Comparison of ENCODE assay signal across 8 cellular contexts in genomic region chr13:41310963-41311606, GRCh38.
A peak's percentile ranks its signal among the peaks of the same experiment; 100 is the strongest.
DNase-seq lines count a peak whose midpoint lies in the region; TF ChIP-seq lines count a peak whose summit lies in the region.

TSS of gene NAA16 (plus strand) at chr13:41311267. CDS start at chr13:41311529, 262 bp downstream.

- CTCF ChIA-PET in activated naive CD4-positive, alpha-beta T cell treated with anti-CD3 and anti-CD28 coated beads, Interleukin-2, amount 10 ng/mL, durations not matched to agents 7 days and 5 days (lab: Charles Lee), result interaction anchor here (0.5 to 1.1 kb wide), 2 partner anchors 90 to 257 kb away, joined by 3 read pairs; no protein-coding TSS in a partner anchor

- peak within 1 kb of the TSS; percentile 72 for H3K27ac ChIP-seq in SK-N-MC

- H3K9ac ChIP-seq in SK-N-MC (ENCODE audit: insufficient read length), result peak within 1 kb of the TSS; percentile 96

- no peaks in the 10 kb centered on the region for H3K9me3 Mint-ChIP-seq in activated naive CD4-positive, alpha-beta T cell treated with anti-CD3 and anti-CD28 coated beads, Interleukin-2, amount 10 ng/mL, durations not matched to agents 7 days and 5 days

- H3K27me3 Mint-ChIP-seq in activated naive CD4-positive, alpha-beta T cell treated with anti-CD3 and anti-CD28 coated beads, Interleukin-2, amount 10 ng/mL, durations not matched to agents 7 days and 5 days, result peaks cover 7% of the 10 kb centered on the region

- no peaks in the 10 kb centered on the region for H3K9me3 ChIP-seq in SK-N-MC (ENCODE audit: low read depth, low read length)

- no peaks in the 10 kb centered on the region for H3K36me3 ChIP-seq in GM06990 (ENCODE audit: control insufficient read depth, insufficient read depth, low read length)
- no peaks in the 10 kb centered on the region for H3K36me3 ChIP-seq in SK-N-MC (ENCODE audit: insufficient read depth, low read length)

- peak within 1 kb of the TSS; percentile 95 for H3K27ac Mint-ChIP-seq in activated naive CD4-positive, alpha-beta T cell treated with anti-CD3 and anti-CD28 coated beads, Interleukin-2, amount 10 ng/mL, durations not matched to agents 7 days and 5 days

- H3K4me3 Mint-ChIP-seq in activated naive CD4-positive, alpha-beta T cell treated with anti-CD3 and anti-CD28 coated beads, Interleukin-2, amount 10 ng/mL, durations not matched to agents 7 days and 5 days, result peak within 1 kb of the TSS; percentile 96

- H3K4me1 Mint-ChIP-seq in activated naive CD4-positive, alpha-beta T cell treated with anti-CD3 and anti-CD28 coated beads, Interleukin-2, amount 10 ng/mL, durations not matched to agents 7 days and 5 days, result peaks cover 41% of the 10 kb centered on the region

- H3K4me3 ChIP-seq in GM06990 (replicated peaks; ENCODE audit: low read depth, low read length), result peak within 1 kb of the TSS; percentile 91
- H3K4me3 ChIP-seq in HFF-Myc (replicated peaks; ENCODE audit: low read depth, low read length), result peak within 1 kb of the TSS; percentile 94
- peak within 1 kb of the TSS; percentile 98 for H3K4me3 ChIP-seq in SK-N-MC

- DNase-seq in GM06990 (ENCODE audit: extremely low read depth, insufficient read length) (peak; percentile 97), HFF-Myc (ENCODE audit: extremely low read depth, low read depth) (peak; percentile 61), NAMALWA (ENCODE audit: low spot score) (peak; percentile 96), SK-N-MC (ENCODE audit: low read depth, low spot score) (peak; percentile 58), globus pallidus (ENCODE audit: low spot score) (peak; percentile 88), nucleus accumbens (lab: John Stamatoyannopoulos, UW) (peak; percentile 35 to 96 (median 88)), superior temporal gyrus (ENCODE audit: extremely low spot score) (peak; percentile 95)
- peak; percentile 94 for DNase-seq in activated naive CD4-positive, alpha-beta T cell treated with anti-CD3 and anti-CD28 coated beads, Interleukin-2, amount 10 ng/mL, durations not matched to agents 7 days and 5 days

- peaks cover 2% of the 10 kb centered on the region for H3K36me3 Mint-ChIP-seq in activated naive CD4-positive, alpha-beta T cell treated with anti-CD3 and anti-CD28 coated beads, Interleukin-2, amount 10 ng/mL, durations not matched to agents 7 days and 5 days

- TF ChIP-seq CTCF in GM06990 (IDR thresholded peaks at IDR 0.05; ENCODE audit: insufficient read depth, low read length, poor library complexity, severe bottlenecking) (no peak), HFF-Myc (IDR thresholded peaks at IDR 0.05; ENCODE audit: low read depth, low read length, missing control alignments) (no peak)

- H3K27me3 ChIP-seq in GM06990 (replicated peaks; ENCODE audit: control insufficient read depth, insufficient read depth, low read length), result no peaks in the 10 kb centered on the region

Comparison
In these comparisons a context has a peak if more than half of its experiments do, and no peak if none do; other contexts are left out.
1. Peak in every context shown above with its lines: DNase-seq, H3K4me3 ChIP-seq and H3K27ac ChIP-seq.